30 cellular contexts compared by ENCODE assay signal in the genomic region with DNA sequence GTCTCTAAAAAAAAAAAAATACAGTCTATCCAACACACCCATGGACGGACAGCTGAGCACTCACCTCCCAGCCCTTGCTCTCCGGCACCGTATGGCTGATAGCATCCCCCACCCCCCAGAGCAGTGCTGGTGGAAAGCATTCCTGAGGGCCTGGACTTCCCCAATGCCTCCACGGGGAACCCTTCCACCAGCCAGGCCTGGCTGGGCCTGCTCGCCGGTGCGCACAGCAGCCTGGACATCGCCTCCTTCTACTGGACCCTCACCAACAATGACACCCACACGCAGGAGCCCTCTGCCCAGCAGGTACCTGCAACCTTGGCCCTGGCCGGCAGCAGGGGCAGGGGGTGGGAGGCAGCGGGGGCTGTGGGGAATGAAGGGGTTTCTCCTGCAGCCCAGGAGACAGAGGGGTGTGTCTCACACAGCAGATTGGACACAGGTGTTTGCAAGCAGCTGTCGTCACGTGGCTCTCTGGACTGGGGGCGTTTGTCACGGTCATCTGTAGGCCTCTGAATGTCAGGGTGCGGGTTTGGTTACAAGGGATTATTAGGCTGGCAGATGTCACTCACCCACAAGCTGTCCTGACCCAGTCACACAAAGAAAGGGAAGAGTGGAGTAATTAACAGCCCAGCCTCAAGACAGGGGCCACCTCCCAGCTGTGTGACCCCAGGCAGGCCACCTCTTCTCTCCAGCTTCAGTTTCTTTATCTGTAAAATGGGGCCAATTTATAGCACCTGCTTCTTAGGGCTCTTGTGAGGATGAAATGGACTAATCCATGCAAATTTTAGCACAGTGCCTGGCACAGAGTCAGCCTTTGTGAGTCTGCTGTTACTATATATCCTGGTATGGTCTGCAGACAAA. TPM values are rescaled to one million over a fixed set of nuclear protein-coding genes. Genes with fewer than 3 reads are reported as not detected.
DNase-seq lines count a peak whose midpoint lies in the region; ATAC-seq and TF ChIP-seq lines count a peak whose summit lies in the region.
"Had no signal": no experiment of that assay in that cellular context is flagged by ENCODE, and none has a peak within 500 bp of the region (broad histone marks: within the 10 kb centered on the region; RNA-seq: fewer than 3 reads in every experiment).

No MANE protein-coding gene starts in this region.

- no peak overlapping the region for H4K8ac ChIP-seq in H9 (replicated peaks; ENCODE audit: insufficient read length, low read depth, low read length)

- H3K18ac ChIP-seq in H9 (ENCODE audit: insufficient read length, low read depth, low read length): no peak overlapping the region

- H3K9me3 ChIP-seq in H9 (ENCODE audit: control insufficient read depth, low read depth, low read length) (no peaks in the 10 kb centered on the region), psoas muscle (no peaks in the 10 kb centered on the region)
- H3K9me3 ChIP-seq: adrenal gland, prostate gland, transverse colon had no signal

- no peak overlapping the region for H2BK120ac ChIP-seq in H9 (ENCODE audit: low read depth, low read length, poor library complexity, severe bottlenecking)

- WGBS in H9 (ENCODE audit: extremely low coverage, insufficient read length, low lambda C conversion rate): no CpG with 5 or more reads among the region's 16 CpGs
- WGBS in psoas muscle, 3 donors: 42 to 57% (median 44%) methylated on average over 16 of the region's 16 CpGs

- H3K4me2 ChIP-seq in H9 (ENCODE audit: insufficient read depth, insufficient read length, low read length): no peak overlapping the region

- ATAC-seq in psoas muscle (peak; percentile 69 to 84 (median 83)), GM19455 (IDR thresholded peaks at IDR 0.05; ENCODE audit: unreplicated experiment) (no peak)
- ATAC-seq: activated T-helper 17 cell treated with anti-CD3 and anti-CD28 coated beads, Interleukin-2, amount 50 U/mL, for 72 hours; sciatic nerve; stimulated activated memory B cell treated with anti-CD40 and anti-IgM and Interleukin-4, amounts not matched to agents 10 μg/mL and 1 μg/mL and 100 μg/mL, for 72 hours had no signal

- H3K27me3 Mint-ChIP-seq in H9 (ENCODE audit: low read depth) (no peaks in the 10 kb centered on the region; the same call in 1 of the 2 replicates), glutamatergic neuron (ENCODE audit: unreplicated experiment) (peaks cover 18% of the 10 kb centered on the region)
- H3K27me3 Mint-ChIP-seq: activated CD4-positive, alpha-beta memory T cell treated with anti-CD3 and anti-CD28 coated beads, Interleukin-2, amount 10 ng/mL, durations not matched to agents 7 days and 5 days; activated naive CD4-positive, alpha-beta T cell treated with anti-CD3 and anti-CD28 coated beads, Interleukin-2, amount 10 ng/mL, durations not matched to agents 7 days and 5 days; activated T-helper 17 cell treated with anti-CD3 and anti-CD28 coated beads, Interleukin-2, amount 50 U/mL, for 72 hours; IgD-negative memory B cell; stimulated activated memory B cell treated with anti-CD40 and anti-IgM and Interleukin-4, amounts not matched to agents 10 μg/mL and 1 μg/mL and 100 μg/mL, for 72 hours had no signal

- H2AFZ ChIP-seq in H9 (ENCODE audit: low read length): no peak overlapping the region

- H3K36me3 Mint-ChIP-seq in H9 (ENCODE audit: insufficient read depth in 1 of 3, low read depth in 3 of 3) (peaks cover 18 to 48% (median 47%) of the 10 kb centered on the region in 3 experiments), glutamatergic neuron (ENCODE audit: unreplicated experiment) (no peaks in the 10 kb centered on the region)

- H2BK12ac ChIP-seq in H9 (ENCODE audit: insufficient read length, low read depth, low read length): no peak overlapping the region

- H3K4me1 ChIP-seq in H9 (ENCODE audit: insufficient read depth, low read length) (no peaks in the 10 kb centered on the region), psoas muscle (peaks cover 9% of the 10 kb centered on the region)
- H3K4me1 ChIP-seq: prostate gland had no signal

- no peak overlapping the region for H3K23ac ChIP-seq in H9 (ENCODE audit: insufficient read length, low read depth, low read length)

- no peak overlapping the region for H2BK5ac ChIP-seq in H9 (ENCODE audit: insufficient read length, low read length)

- no peak overlapping the region for H3K27ac ChIP-seq in H9 (ENCODE audit: insufficient read length, low read depth, low read length)
- H3K27ac ChIP-seq in psoas muscle: peak overlapping the region; percentile 58
- H3K27ac ChIP-seq: brain microvascular endothelial cell, epithelial cell of prostate, prostate gland, transverse colon had no signal

- CTCF ChIA-PET in GM10248 (lab: Yijun Ruan, JAX): no interaction called here

- no peak overlapping the region for H3K56ac ChIP-seq in H9 (ENCODE audit: insufficient read length, low read depth, low read length)

- peaks cover 7% of the 10 kb centered on the region for H3K23me2 ChIP-seq in H9 (ENCODE audit: insufficient read length, low read depth, low read length, poor library complexity, severe bottlenecking)

- H3K4me3 Mint-ChIP-seq in H9: no peak overlapping the region; a peak in 1 of 5 replicates
- H3K4me3 Mint-ChIP-seq in glutamatergic neuron (ENCODE audit: unreplicated experiment): peak overlapping the region; percentile 85
- H3K4me3 Mint-ChIP-seq: activated CD4-positive, alpha-beta memory T cell treated with anti-CD3 and anti-CD28 coated beads, Interleukin-2, amount 10 ng/mL, durations not matched to agents 7 days and 5 days; activated naive CD4-positive, alpha-beta T cell treated with anti-CD3 and anti-CD28 coated beads, Interleukin-2, amount 10 ng/mL, durations not matched to agents 7 days and 5 days; activated T-helper 17 cell treated with anti-CD3 and anti-CD28 coated beads, Interleukin-2, amount 50 U/mL, for 72 hours; HFFc6; IgD-negative memory B cell; stimulated activated memory B cell treated with anti-CD40 and anti-IgM and Interleukin-4, amounts not matched to agents 10 μg/mL and 1 μg/mL and 100 μg/mL, for 72 hours had no signal

- H3K36me3 ChIP-seq in psoas muscle (ENCODE audit: insufficient read depth in 1 of 2, low read depth in 1 of 2): peaks cover 0 to 63% of the 10 kb centered on the region in 2 donors

- POLR2A ChIA-PET in GM10248 (lab: Yijun Ruan, JAX): no interaction called here

- H3K9me3 Mint-ChIP-seq in H9: no peaks in the 10 kb centered on the region
- peaks cover 18% of the 10 kb centered on the region for H3K9me3 Mint-ChIP-seq in glutamatergic neuron (ENCODE audit: unreplicated experiment)
- H3K9me3 Mint-ChIP-seq: activated CD4-positive, alpha-beta memory T cell treated with anti-CD3 and anti-CD28 coated beads, Interleukin-2, amount 10 ng/mL, durations not matched to agents 7 days and 5 days; activated naive CD4-positive, alpha-beta T cell treated with anti-CD3 and anti-CD28 coated beads, Interleukin-2, amount 10 ng/mL, durations not matched to agents 7 days and 5 days; activated T-helper 17 cell treated with anti-CD3 and anti-CD28 coated beads, Interleukin-2, amount 50 U/mL, for 72 hours; HFFc6; stimulated activated memory B cell treated with anti-CD40 and anti-IgM and Interleukin-4, amounts not matched to agents 10 μg/mL and 1 μg/mL and 100 μg/mL, for 72 hours had no signal

- H3K14ac ChIP-seq in H9 (ENCODE audit: insufficient read depth, low read length): no peak overlapping the region

- H2AK5ac ChIP-seq in H9 (ENCODE audit: insufficient read length, low read length): no peak overlapping the region

- no peaks in the 10 kb centered on the region for H3K79me2 ChIP-seq in H9 (ENCODE audit: insufficient read depth, low read length)

- H3K4me1 Mint-ChIP-seq in H9 (peaks cover 18 to 27% of the 10 kb centered on the region in 2 experiments), glutamatergic neuron (ENCODE audit: low read depth, unreplicated experiment) (peaks cover 21% of the 10 kb centered on the region)

- no peaks in the 10 kb centered on the region for H4K20me1 ChIP-seq in H9 (ENCODE audit: control insufficient read depth, insufficient read depth, insufficient read length)

- no peak overlapping the region for H4K91ac ChIP-seq in H9 (ENCODE audit: insufficient read length, low read depth, low read length)

- H4K5ac ChIP-seq in H9 (ENCODE audit: insufficient read length, low read depth, low read length): no peak overlapping the region

- no peak overlapping the region for H2BK15ac ChIP-seq in H9 (ENCODE audit: low read depth, low read length)

- H3K27me3 ChIP-seq in H9 (ENCODE audit: insufficient read depth, low read length) (no peaks in the 10 kb centered on the region), psoas muscle (ENCODE audit: insufficient read depth in 3 of 3, low read length in 2 of 3) (no peaks in the 10 kb centered on the region)
- H3K27me3 ChIP-seq: adrenal gland, brain microvascular endothelial cell, transverse colon had no signal

- no peak overlapping the region for H3T11ph ChIP-seq in H9 (ENCODE audit: low read length)

- H3K9ac ChIP-seq in H9 (ENCODE audit: extremely low read depth, insufficient read length, low read length): no peak overlapping the region

- TF ChIP-seq CTCF in H9 (conservative IDR thresholded peaks at IDR 0.05): no peak
- no peak for TF ChIP-seq CTCF in glutamatergic neuron (IDR thresholded peaks at IDR 0.05; ENCODE audit: partially characterized antibody, unreplicated experiment)
- TF ChIP-seq CTCF in psoas muscle (IDR thresholded peaks at IDR 0.05): no peak
- TF ChIP-seq CTCF in GM10248 (IDR thresholded peaks at IDR 0.05; ENCODE audit: control extremely low read depth, extremely low read depth, low read depth, missing control alignments): no peak

- DNase-seq in H9 (no peak), NCI-H524 treated with DMSO at 0.1 percent for 48 hours (lab: John Stamatoyannopoulos, UW) (peak; percentile 98), glutamatergic neuron (peak; percentile 70), psoas muscle (no peak), ureter (ENCODE audit: low spot score) (no peak), GM10248 (ENCODE audit: extremely low spot score) (no peak)
- DNase-seq: activated CD4-positive, alpha-beta memory T cell treated with anti-CD3 and anti-CD28 coated beads, Interleukin-2, amount 10 ng/mL, durations not matched to agents 7 days and 5 days; activated CD4-positive, alpha-beta T cell treated with anti-CD3 and anti-CD28 coated beads for 1 hour; activated naive CD4-positive, alpha-beta T cell treated with anti-CD3 and anti-CD28 coated beads, Interleukin-2, amount 10 ng/mL, durations not matched to agents 7 days and 5 days; C1 segment of cervical spinal cord; DMS53; effector CD4-positive, alpha-beta T cell; HFFc6; left ventricle myocardium superior; NCI-H1436 treated with DMSO at 0.1 percent for 48 hours; NCI-H2081 treated with DMSO at 0.1 percent for 48 hours; OCI-M1; stimulated activated CD4-positive, alpha-beta T cell treated with anti-CD3 and anti-CD28 coated beads, Interleukin-15, amount 100 ng/mL, for 24 hours; transverse colon had no signal

- no peak overlapping the region for H3K4me3 ChIP-seq in psoas muscle
- H3K4me3 ChIP-seq: adrenal gland, prostate gland, transverse colon had no signal

- no peaks in the 10 kb centered on the region for H3K79me1 ChIP-seq in H9 (ENCODE audit: insufficient read depth, low read depth, low read length, poor library complexity, severe bottlenecking)

- intact Hi-C loops in psoas muscle (cut with DNase I): loop anchor here in 1 of 2 donors (5.0 kb wide), 1 partner anchor 34 kb away; no protein-coding TSS in a partner anchor

- H3K4ac ChIP-seq in H9 (ENCODE audit: low read depth, low read length): no peak overlapping the region

- H3K27ac Mint-ChIP-seq in H9: peak overlapping the region in 2 of 3 experiments; percentile 14 to 91; a peak in 1 of 7 replicates
- H3K27ac Mint-ChIP-seq in glutamatergic neuron (ENCODE audit: unreplicated experiment): peak overlapping the region; percentile 95
- H3K27ac Mint-ChIP-seq: activated CD4-positive, alpha-beta memory T cell treated with anti-CD3 and anti-CD28 coated beads, Interleukin-2, amount 10 ng/mL, durations not matched to agents 7 days and 5 days; activated naive CD4-positive, alpha-beta T cell treated with anti-CD3 and anti-CD28 coated beads, Interleukin-2, amount 10 ng/mL, durations not matched to agents 7 days and 5 days; activated T-helper 17 cell treated with anti-CD3 and anti-CD28 coated beads, Interleukin-2, amount 50 U/mL, for 72 hours; HFFc6; IgD-negative memory B cell; stimulated activated memory B cell treated with anti-CD40 and anti-IgM and Interleukin-4, amounts not matched to agents 10 μg/mL and 1 μg/mL and 100 μg/mL, for 72 hours had no signal

- no peak overlapping the region for H2BK20ac ChIP-seq in H9 (ENCODE audit: low read depth, low read length, poor library complexity, severe bottlenecking)

RNA-seq across cellular contexts. Expression of a gene that starts 19.3 kb away (rescaled TPM):
- total RNA-seq in H9 (2021): 191 and 194 TPM in 2 replicates
- 1,227 TPM for total RNA-seq in glutamatergic neuron (ENCODE audit: unreplicated experiment)
- 100 to 1,000 TPM in 1 of 4 donors, 10 to 100 TPM in 3; 77.8 to 116 (median 85.0) TPM for total RNA-seq in psoas muscle
- 10 to 100 TPM; 60.2 to 87.3 (median 64.9) TPM for polyA plus RNA-seq in psoas muscle
- 137 TPM for total RNA-seq in ureter

RNA-seq across cellular contexts. Expression of a gene that starts 19.6 kb away (rescaled TPM):
- total RNA-seq in H9 (2021) (18.4 and 19.4 TPM in 2 replicates), glutamatergic neuron (ENCODE audit: unreplicated experiment) (25.8 TPM), psoas muscle (100 to 1,000 TPM; 220 to 299 (median 285) TPM), ureter (16.7 TPM)
- polyA plus RNA-seq in psoas muscle: 100 to 1,000 TPM; 368 to 436 (median 429) TPM

RNA-seq across cellular contexts. Expression of a gene that starts 22.2 kb away (rescaled TPM):
- total RNA-seq in H9 (2021) (0.15 TPM in 1 of 2 replicates, not detected in the other), glutamatergic neuron (ENCODE audit: unreplicated experiment) (not detected), psoas muscle (under 1 TPM in 2 of 4 donors, not detected in 2; 0.08 to 0.11 TPM), ureter (0.34 TPM)
- under 1 TPM in 1 of 3 donors, not detected in 2; 0.03 TPM for polyA plus RNA-seq in psoas muscle
- total RNA-seq: activated T-helper 17 cell treated with anti-CD3 and anti-CD28 coated beads, Interleukin-2, amount 50 U/mL, for 72 hours; left ventricle myocardium superior; NCI-H460; T-helper 2 cell treated with Interferon-gamma antibody and Interleukin-4, amounts not matched to agents 100 ng/mL and 5 ng/mL, for 36 hours had no signal

RNA-seq across cellular contexts. Expression of a gene that starts 45.4 kb away (rescaled TPM):
- 3.8 and 4.0 TPM in 2 replicates for total RNA-seq in H9 (2021)
- 4.7 TPM for total RNA-seq in glutamatergic neuron (ENCODE audit: unreplicated experiment)
- 1 to 10 TPM; 1.4 to 3.3 (median 2.8) TPM for total RNA-seq in psoas muscle
- polyA plus RNA-seq in psoas muscle: 1 to 10 TPM; 1.9 to 2.1 (median 2.1) TPM
- total RNA-seq in ureter: 3.2 TPM

RNA-seq across cellular contexts. Expression of a gene that starts 58.0 kb away (rescaled TPM):
- 7.9 and 9.3 TPM in 2 replicates for total RNA-seq in H9 (2021)
- 3.6 TPM for total RNA-seq in glutamatergic neuron (ENCODE audit: unreplicated experiment)
- total RNA-seq in psoas muscle: 10 to 100 TPM; 10.5 to 24.0 (median 20.2) TPM
- polyA plus RNA-seq in psoas muscle: 10 to 100 TPM; 10.7 to 88.7 (median 17.3) TPM
- 8.9 TPM for total RNA-seq in ureter

Comparison
In these comparisons a context has a peak if more than half of its experiments do, and no peak if none do; other contexts are left out.
1. DNase-seq: peak in NCI-H524 treated with DMSO at 0.1 percent for 48 hours (single experiment) and glutamatergic neuron (single experiment); none in H9 (single experiment), psoas muscle (0 of 2), ureter (single experiment) and GM10248 (single experiment).